ENCODE assay signal across 17 cellular contexts in the genomic region with DNA sequence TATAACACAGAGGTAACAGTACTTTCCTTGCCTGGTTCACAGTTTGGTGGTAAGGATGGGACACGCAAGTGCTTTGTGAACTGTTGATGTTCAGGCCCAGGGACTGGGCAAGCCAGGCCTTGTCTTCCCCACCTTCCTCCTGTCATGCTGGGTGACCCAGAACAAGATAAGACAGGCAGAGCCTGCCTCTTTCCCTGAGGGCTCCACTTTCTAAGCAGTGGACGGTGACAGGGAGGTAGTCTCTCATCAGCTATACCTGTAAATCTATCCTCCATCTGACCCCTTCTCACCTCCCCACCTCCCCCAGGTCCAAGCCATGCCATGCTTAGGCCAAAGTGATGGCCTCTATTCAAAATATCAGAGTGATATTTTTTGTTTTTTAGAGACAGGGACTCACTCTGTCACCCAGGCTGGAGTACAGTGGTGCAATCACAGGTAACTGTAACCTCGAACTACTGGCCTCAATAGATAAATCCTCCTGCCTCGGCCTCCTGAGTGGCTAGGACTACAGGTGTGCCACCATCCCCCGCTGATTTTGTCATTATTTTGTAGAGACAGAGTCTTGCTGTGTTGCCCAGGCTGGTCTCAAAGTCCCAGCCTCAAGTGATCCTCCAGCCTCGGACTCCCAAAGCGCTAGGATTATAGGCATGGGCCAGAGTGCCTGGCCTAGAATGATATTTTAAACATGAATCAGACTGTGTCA. TPM values are rescaled to one million over a fixed set of nuclear protein-coding genes. Genes with fewer than 3 reads are reported as not detected.
DNase-seq lines count a peak whose midpoint lies in the region; ATAC-seq and TF ChIP-seq lines count a peak whose summit lies in the region.
"Had no signal": no experiment of that assay in that cellular context is flagged by ENCODE, and none has a peak within 500 bp of the region (broad histone marks: within the 10 kb centered on the region; RNA-seq: fewer than 3 reads in every experiment).

No MANE protein-coding gene starts in this region.

- no peaks in the 10 kb centered on the region for H3K9me3 ChIP-seq in trophoblast cell (ENCODE audit: insufficient read depth, low read depth, low read length)

- peaks cover 4% of the 10 kb centered on the region for H3K79me2 ChIP-seq in ACC112 (ENCODE audit: control insufficient read depth, insufficient read depth, low read length, unreplicated experiment)
- H3K79me2 ChIP-seq in trophoblast cell (ENCODE audit: control insufficient read depth, insufficient read depth, low read length, poor library complexity), result no peaks in the 10 kb centered on the region

- peaks cover 18% of the 10 kb centered on the region for H3K4me1 ChIP-seq in ACC112 (ENCODE audit: control insufficient read depth, insufficient read depth, low read length, unreplicated experiment)
- peaks cover 13 to 17% of the 10 kb centered on the region in 2 experiments for H3K4me1 ChIP-seq in trophoblast cell (ENCODE audit: control insufficient read depth in 1 of 2, insufficient read depth in 2 of 2, low read length in 2 of 2)

- CTCF ChIA-PET in activated B cell treated with CpG ODN at 0.5 μM for 24 hours (lab: Charles Lee), result interaction anchor here (1.0 to 10.8 kb wide), 5 partner anchors 16 to 113 kb away, joined by 3 to 338 read pairs (median 5); no protein-coding TSS in a partner anchor

- no peak overlapping the region for H3K4ac ChIP-seq in trophoblast cell (ENCODE audit: low read depth, low read length)

- H3K23ac ChIP-seq in trophoblast cell (ENCODE audit: low read length), result no peak overlapping the region

- peak overlapping the region; percentile 1 for H4K91ac ChIP-seq in trophoblast cell (ENCODE audit: low read depth, low read length)

- H3K18ac ChIP-seq in trophoblast cell (ENCODE audit: low read length), result no peak overlapping the region

- H3K9me3 Mint-ChIP-seq in activated B cell treated with CpG ODN at 0.5 μM for 24 hours, result no peaks in the 10 kb centered on the region
- H3K9me3 Mint-ChIP-seq: activated CD4-positive, alpha-beta T cell treated with anti-CD3 and anti-CD28 coated beads, Interleukin-2, amount 10 ng/mL, durations not matched to agents 7 days and 5 days; activated naive CD4-positive, alpha-beta T cell treated with anti-CD3 and anti-CD28 coated beads for 36 hours; dendritic cell treated with granulocyte-macrophage colony-stimulating factor and Interleukin-4, amounts not matched to agents 40 ng/mL and 50 ng/mL, for 4 days; T-cell had no signal

- TF ChIP-seq CTCF in activated B cell treated with CpG ODN at 0.5 μM for 24 hours (IDR thresholded peaks at IDR 0.05), result no peak

- POLR2A ChIA-PET in activated B cell treated with CpG ODN at 0.5 μM for 24 hours (lab: Charles Lee), result no interaction called here

- no peak overlapping the region for H4K12ac ChIP-seq in trophoblast cell (ENCODE audit: low read depth, low read length)

- no peak for ATAC-seq in activated B cell treated with CpG ODN at 0.5 μM for 24 hours (ENCODE audit: low read depth)
- peak; percentile 72 to 75 for ATAC-seq in left cardiac atrium
- no peak for ATAC-seq in activated CD4-positive, CD25-positive, alpha-beta regulatory T cell treated with anti-CD3 and anti-CD28 coated beads, Interleukin-2, amount 50 U/mL, for 24 hours
- ATAC-seq: T-cell had no signal

- no peaks in the 10 kb centered on the region for H3K27me3 Mint-ChIP-seq in activated B cell treated with CpG ODN at 0.5 μM for 24 hours

- H3K27me3 ChIP-seq in ACC112 (ENCODE audit: insufficient read depth, low read length) (no peaks in the 10 kb centered on the region), trophoblast cell (ENCODE audit: insufficient read depth, low read length) (no peaks in the 10 kb centered on the region)

- peak overlapping the region; percentile 61 for H3K27ac Mint-ChIP-seq in activated B cell treated with CpG ODN at 0.5 μM for 24 hours
- H3K27ac Mint-ChIP-seq: activated CD4-positive, alpha-beta T cell treated with anti-CD3 and anti-CD28 coated beads, Interleukin-2, amount 10 ng/mL, durations not matched to agents 7 days and 5 days; activated naive CD4-positive, alpha-beta T cell treated with anti-CD3 and anti-CD28 coated beads for 36 hours; dendritic cell treated with granulocyte-macrophage colony-stimulating factor and Interleukin-4, amounts not matched to agents 40 ng/mL and 50 ng/mL, for 4 days; T-cell had no signal

- no peak overlapping the region for H2BK120ac ChIP-seq in trophoblast cell (ENCODE audit: insufficient read depth, low read length, poor library complexity)

- no peak overlapping the region for H2BK12ac ChIP-seq in trophoblast cell (ENCODE audit: low read length)

- H2BK5ac ChIP-seq in trophoblast cell (ENCODE audit: low read depth, low read length, poor library complexity), result peak overlapping the region; percentile 2

- H3K4me1 Mint-ChIP-seq in activated B cell treated with CpG ODN at 0.5 μM for 24 hours, result peaks cover 35% of the 10 kb centered on the region
- H3K4me1 Mint-ChIP-seq: T-cell had no signal

- no peak overlapping the region for H4K8ac ChIP-seq in trophoblast cell (ENCODE audit: low read depth, low read length)

- peaks cover 86% of the 10 kb centered on the region for H3K36me3 Mint-ChIP-seq in activated B cell treated with CpG ODN at 0.5 μM for 24 hours (ENCODE audit: low read depth)
- H3K36me3 Mint-ChIP-seq: T-cell had no signal

- no peak overlapping the region for H3K4me3 Mint-ChIP-seq in activated B cell treated with CpG ODN at 0.5 μM for 24 hours
- H3K4me3 Mint-ChIP-seq: activated CD4-positive, alpha-beta T cell treated with anti-CD3 and anti-CD28 coated beads, Interleukin-2, amount 10 ng/mL, durations not matched to agents 7 days and 5 days; activated naive CD4-positive, alpha-beta T cell treated with anti-CD3 and anti-CD28 coated beads for 36 hours; dendritic cell treated with granulocyte-macrophage colony-stimulating factor and Interleukin-4, amounts not matched to agents 40 ng/mL and 50 ng/mL, for 4 days; T-cell had no signal

- H3K14ac ChIP-seq in trophoblast cell (ENCODE audit: low read length), result no peak overlapping the region

- H3K4me2 ChIP-seq in trophoblast cell (ENCODE audit: low read length), result no peak overlapping the region

- WGBS in trophoblast cell (ENCODE audit: extremely low coverage, insufficient coverage, insufficient read length), result no CpG with 5 or more reads among the region's 7 CpGs

- intact Hi-C loops in activated B cell treated with CpG ODN at 0.5 μM for 24 hours (cut with micrococcal nuclease), result loop anchor here (2.0 to 10.0 kb wide), 3 partner anchors 19 to 347 kb away; partner anchors contain the start of gene PDLIM1
- intact Hi-C loops in left cardiac atrium (cut with DNase I), result loop anchor here (5.0 to 10.0 kb wide), 2 partner anchors 39 to 107 kb away; no protein-coding TSS in a partner anchor

- H3K4me3 ChIP-seq in ACC112 (ENCODE audit: low read depth, low read length) (no peak overlapping the region), trophoblast cell (ENCODE audit: low read depth, low read length) (no peak overlapping the region)

- H3K36me3 ChIP-seq in ACC112 (ENCODE audit: insufficient read depth, low read length) (no peaks in the 10 kb centered on the region), trophoblast cell (ENCODE audit: control insufficient read depth in 1 of 2, insufficient read depth in 2 of 2, low read length in 2 of 2) (peaks cover 26 to 43% of the 10 kb centered on the region in 2 experiments)

- no peak overlapping the region for H2AK5ac ChIP-seq in trophoblast cell (ENCODE audit: low read length)

- DNase-seq in activated B cell treated with CpG ODN at 0.5 μM for 24 hours (no peak), left cardiac atrium (no peak), trophoblast cell (no peak), SIG-M5 treated with dmso at 0.1 percent for 504 hours (lab: John Stamatoyannopoulos, UW; ENCODE audit: unreplicated experiment) (no peak), NK-92 (lab: John Stamatoyannopoulos, UW; ENCODE audit: unreplicated experiment) (no peak), NCI-H1694 (lab: John Stamatoyannopoulos, UW) (no peak)
- DNase-seq: activated CD4-positive, alpha-beta T cell treated with anti-CD3 and anti-CD28 coated beads, Interleukin-2, amount 10 ng/mL, durations not matched to agents 7 days and 5 days; activated naive CD4-positive, alpha-beta T cell treated with anti-CD3 and anti-CD28 coated beads for 36 hours; NCI-H1417; NCI-H526 treated with DMSO at 0.1 percent for 48 hours; T-cell had no signal

- peak overlapping the region; percentile 73 for H3K27ac ChIP-seq in ACC112 (ENCODE audit: low read depth, low read length)
- peak overlapping the region; percentile 26 for H3K27ac ChIP-seq in trophoblast cell (ENCODE audit: low read depth, low read length)

- H3K79me1 ChIP-seq in trophoblast cell (ENCODE audit: low read length), result peaks cover 10% of the 10 kb centered on the region

- H3K9ac ChIP-seq in trophoblast cell (ENCODE audit: low read length), result no peak overlapping the region

- no peak overlapping the region for H2AFZ ChIP-seq in ACC112 (ENCODE audit: low read length, unreplicated experiment)
- no peak overlapping the region for H2AFZ ChIP-seq in trophoblast cell (ENCODE audit: insufficient read depth, low read length, poor library complexity)

RNA-seq across cellular contexts. Expression of gene PDLIM1, which starts 42.8 kb away (rescaled TPM):
- 141 and 149 TPM in 2 replicates for total RNA-seq in activated B cell treated with CpG ODN at 0.5 μM for 24 hours
- 100 to 1,000 TPM; 161 to 271 TPM for total RNA-seq in left cardiac atrium
- 338 and 355 TPM in 2 replicates for polyA plus RNA-seq in trophoblast cell (2013)

RNA-seq across cellular contexts. Expression of gene ACSM6, which starts 54.0 kb away (rescaled TPM):
- not detected in 2 replicates for total RNA-seq in activated B cell treated with CpG ODN at 0.5 μM for 24 hours
- not detected for total RNA-seq in left cardiac atrium
- not detected in 2 replicates for polyA plus RNA-seq in trophoblast cell (2013)
- total RNA-seq: activated CD4-positive, alpha-beta T cell treated with anti-CD3 and anti-CD28 coated beads, Interleukin-2, amount 10 ng/mL, durations not matched to agents 7 days and 5 days; activated naive CD4-positive, alpha-beta T cell treated with anti-CD3 and anti-CD28 coated beads for 36 hours; glomerular endothelial cell; HT-29; liver; T-cell had no signal
- polyA plus RNA-seq: liver had no signal

Comparison
In these comparisons a context has a peak if more than half of its experiments do, and no peak if none do; other contexts are left out.
1. ATAC-seq: peak in left cardiac atrium (2 of 2); none in activated B cell treated with CpG ODN at 0.5 μM for 24 hours (single experiment) and activated CD4-positive, CD25-positive, alpha-beta regulatory T cell treated with anti-CD3 and anti-CD28 coated beads, Interleukin-2, amount 50 U/mL, for 24 hours (0 of 2).